19 cellular contexts compared by ENCODE assay signal in genomic region chr4:156251373-156252065, GRCh38.
"Had no signal": no experiment of that assay in that cellular context is flagged by ENCODE, and none has a peak within 500 bp of the region (broad histone marks: within the 10 kb centered on the region; RNA-seq: fewer than 3 reads in every experiment).

No MANE protein-coding gene starts in this region.

- H3K36me3 Mint-ChIP-seq: immature natural killer cell; natural killer cell treated with Interleukin-12 subunit alpha and Interleukin-12 subunit beta and Interleukin-15 and Interleukin-18, amount 100 ng/mL, for 72 hours; neural progenitor cell; stimulated activated naive B cell treated with anti-CD40 and anti-IgM and Interleukin-4, amounts not matched to agents 10 μg/mL and 1 μg/mL and 100 μg/mL, for 72 hours had no signal

- H3K4me3 Mint-ChIP-seq: dendritic cell treated with granulocyte-macrophage colony-stimulating factor and Interleukin-4, amounts not matched to agents 40 ng/mL and 50 ng/mL, for 4 days; effector memory CD8-positive, alpha-beta T cell; immature natural killer cell; natural killer cell treated with Interleukin-12 subunit alpha and Interleukin-12 subunit beta and Interleukin-15 and Interleukin-18, amount 100 ng/mL, for 72 hours; neural progenitor cell; stimulated activated naive B cell treated with anti-CD40 and anti-IgM and Interleukin-4, amounts not matched to agents 10 μg/mL and 1 μg/mL and 100 μg/mL, for 72 hours; stimulated activated naive CD8-positive, alpha-beta T cell treated with anti-CD3 and anti-CD28 coated beads, Interleukin-15, amount 100 ng/mL, for 72 hours had no signal

- ATAC-seq: effector memory CD8-positive, alpha-beta T cell; gastroesophageal sphincter; left ventricle myocardium superior; natural killer cell treated with Interleukin-12 subunit alpha and Interleukin-12 subunit beta and Interleukin-15 and Interleukin-18, amount 100 ng/mL, for 72 hours; right cardiac atrium; stimulated activated naive B cell treated with anti-CD40 and anti-IgM and Interleukin-4, amounts not matched to agents 10 μg/mL and 1 μg/mL and 100 μg/mL, for 72 hours; stimulated activated naive CD8-positive, alpha-beta T cell treated with anti-CD3 and anti-CD28 coated beads, Interleukin-15, amount 100 ng/mL, for 72 hours had no signal

- DNase-seq: effector memory CD8-positive, alpha-beta T cell; immature natural killer cell; left ventricle myocardium superior; mesenchymal stem cell; midbrain; nucleus accumbens; ovary; right cardiac atrium; stimulated activated CD4-positive, alpha-beta T cell treated with anti-CD3 and anti-CD28 coated beads, Interleukin-4, amount 100 ng/mL, for 24 hours; stimulated activated naive B cell treated with anti-CD40 and anti-IgM and Interleukin-4, amounts not matched to agents 10 μg/mL and 1 μg/mL and 100 μg/mL, for 72 hours; stimulated activated naive CD8-positive, alpha-beta T cell treated with anti-CD3 and anti-CD28 coated beads, Interleukin-15, amount 100 ng/mL, for 72 hours had no signal

- H3K27ac ChIP-seq: epithelial cell of prostate, esophagus muscularis mucosa, gastroesophageal sphincter, neural progenitor cell, ovary, thoracic aorta had no signal

- H3K4me3 ChIP-seq: esophagus muscularis mucosa, gastroesophageal sphincter, lung, neural progenitor cell, ovary, thoracic aorta had no signal

- H3K27me3 ChIP-seq: esophagus muscularis mucosa, gastroesophageal sphincter, neural progenitor cell, ovary had no signal

- H3K4me1 Mint-ChIP-seq: immature natural killer cell; stimulated activated naive B cell treated with anti-CD40 and anti-IgM and Interleukin-4, amounts not matched to agents 10 μg/mL and 1 μg/mL and 100 μg/mL, for 72 hours; stimulated activated naive CD8-positive, alpha-beta T cell treated with anti-CD3 and anti-CD28 coated beads, Interleukin-15, amount 100 ng/mL, for 72 hours had no signal

- H3K36me3 ChIP-seq: esophagus muscularis mucosa, gastroesophageal sphincter, neural progenitor cell, ovary, thoracic aorta had no signal

- H3K27ac Mint-ChIP-seq: dendritic cell treated with granulocyte-macrophage colony-stimulating factor and Interleukin-4, amounts not matched to agents 40 ng/mL and 50 ng/mL, for 4 days; effector memory CD8-positive, alpha-beta T cell; immature natural killer cell; natural killer cell treated with Interleukin-12 subunit alpha and Interleukin-12 subunit beta and Interleukin-15 and Interleukin-18, amount 100 ng/mL, for 72 hours; neural progenitor cell; stimulated activated naive B cell treated with anti-CD40 and anti-IgM and Interleukin-4, amounts not matched to agents 10 μg/mL and 1 μg/mL and 100 μg/mL, for 72 hours; stimulated activated naive CD8-positive, alpha-beta T cell treated with anti-CD3 and anti-CD28 coated beads, Interleukin-15, amount 100 ng/mL, for 72 hours had no signal

- H3K9me3 ChIP-seq: esophagus muscularis mucosa, gastroesophageal sphincter, ovary, thoracic aorta had no signal
